1 cellular context compared by ENCODE assay signal in the genomic region with DNA sequence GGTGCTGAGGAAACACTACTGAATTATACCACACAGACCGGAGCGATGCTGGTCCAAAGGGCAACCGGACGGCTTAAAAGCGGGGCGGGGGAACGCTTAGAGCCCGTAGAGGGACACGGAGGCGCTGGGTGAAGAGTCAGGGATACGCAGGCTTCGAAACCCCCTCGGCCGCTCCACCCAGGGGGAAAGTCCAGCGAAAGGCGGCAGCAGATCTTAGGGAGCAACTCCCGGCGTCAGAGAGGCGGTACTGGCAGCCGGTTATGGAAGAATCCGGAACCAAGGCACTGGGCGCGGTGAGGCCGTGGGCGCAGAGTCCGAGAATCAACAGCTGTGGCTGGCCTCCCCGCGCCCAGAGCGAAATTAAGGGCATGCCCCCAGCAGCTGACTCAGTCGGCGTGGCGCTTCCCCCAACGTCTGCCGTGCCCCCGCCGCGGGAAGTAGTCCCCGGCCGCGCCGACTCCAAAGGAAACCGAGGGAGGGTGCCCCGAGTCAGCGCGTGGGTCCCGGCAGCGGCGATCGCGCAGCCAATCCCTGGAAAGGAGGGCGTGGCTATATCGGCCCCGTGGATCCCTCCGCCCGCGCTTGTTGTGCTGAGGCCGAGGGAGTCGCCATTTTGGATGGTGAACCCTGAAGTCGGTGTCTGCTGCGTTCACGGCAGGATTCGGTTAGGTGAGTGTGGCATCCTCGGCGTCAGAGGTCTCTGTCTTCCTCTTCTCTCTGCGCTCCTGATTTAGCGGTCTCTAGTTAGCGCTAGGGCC.
A peak's percentile ranks its signal among the peaks of the same experiment; 100 is the strongest.
TF ChIP-seq lines count a peak whose summit lies in the region.

A gene (plus strand): TSS at position 611 of the 758 bp plus-strand sequence. CDS start 20,110 bp downstream, outside the sequence.

TF ChIP-seq in HepG2, 621 proteins besides CTCF, POLR2A, EP300 and RAD21 (continued from another document and continues in another):
- TF ChIP-seq, protein P1, sequence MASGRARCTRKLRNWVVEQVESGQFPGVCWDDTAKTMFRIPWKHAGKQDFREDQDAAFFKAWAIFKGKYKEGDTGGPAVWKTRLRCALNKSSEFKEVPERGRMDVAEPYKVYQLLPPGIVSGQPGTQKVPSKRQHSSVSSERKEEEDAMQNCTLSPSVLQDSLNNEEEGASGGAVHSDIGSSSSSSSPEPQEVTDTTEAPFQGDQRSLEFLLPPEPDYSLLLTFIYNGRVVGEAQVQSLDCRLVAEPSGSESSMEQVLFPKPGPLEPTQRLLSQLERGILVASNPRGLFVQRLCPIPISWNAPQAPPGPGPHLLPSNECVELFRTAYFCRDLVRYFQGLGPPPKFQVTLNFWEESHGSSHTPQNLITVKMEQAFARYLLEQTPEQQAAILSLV (CRISPR knock-in tag; IDR thresholded peaks at IDR 0.05; ENCODE audit: borderline replicate concordance), result peak; percentile 92; the same call in 1 of the 2 replicates
- TF ChIP-seq SOX6 (IDR thresholded peaks at IDR 0.05), result no peak
- TF ChIP-seq SOX6 (CRISPR knock-in tag; IDR thresholded peaks at IDR 0.05), result peak; percentile 88
- TF ChIP-seq, protein P2, sequence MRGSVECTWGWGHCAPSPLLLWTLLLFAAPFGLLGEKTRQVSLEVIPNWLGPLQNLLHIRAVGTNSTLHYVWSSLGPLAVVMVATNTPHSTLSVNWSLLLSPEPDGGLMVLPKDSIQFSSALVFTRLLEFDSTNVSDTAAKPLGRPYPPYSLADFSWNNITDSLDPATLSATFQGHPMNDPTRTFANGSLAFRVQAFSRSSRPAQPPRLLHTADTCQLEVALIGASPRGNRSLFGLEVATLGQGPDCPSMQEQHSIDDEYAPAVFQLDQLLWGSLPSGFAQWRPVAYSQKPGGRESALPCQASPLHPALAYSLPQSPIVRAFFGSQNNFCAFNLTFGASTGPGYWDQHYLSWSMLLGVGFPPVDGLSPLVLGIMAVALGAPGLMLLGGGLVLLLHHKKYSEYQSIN (CRISPR knock-in tag; IDR thresholded peaks at IDR 0.05; ENCODE audit: borderline replicate concordance), result peak; percentile 85; the same call in 1 of the 2 replicates
- TF ChIP-seq HMGA1 (CRISPR knock-in tag; conservative IDR thresholded peaks at IDR 0.05), result no peak
- TF ChIP-seq, protein P3, sequence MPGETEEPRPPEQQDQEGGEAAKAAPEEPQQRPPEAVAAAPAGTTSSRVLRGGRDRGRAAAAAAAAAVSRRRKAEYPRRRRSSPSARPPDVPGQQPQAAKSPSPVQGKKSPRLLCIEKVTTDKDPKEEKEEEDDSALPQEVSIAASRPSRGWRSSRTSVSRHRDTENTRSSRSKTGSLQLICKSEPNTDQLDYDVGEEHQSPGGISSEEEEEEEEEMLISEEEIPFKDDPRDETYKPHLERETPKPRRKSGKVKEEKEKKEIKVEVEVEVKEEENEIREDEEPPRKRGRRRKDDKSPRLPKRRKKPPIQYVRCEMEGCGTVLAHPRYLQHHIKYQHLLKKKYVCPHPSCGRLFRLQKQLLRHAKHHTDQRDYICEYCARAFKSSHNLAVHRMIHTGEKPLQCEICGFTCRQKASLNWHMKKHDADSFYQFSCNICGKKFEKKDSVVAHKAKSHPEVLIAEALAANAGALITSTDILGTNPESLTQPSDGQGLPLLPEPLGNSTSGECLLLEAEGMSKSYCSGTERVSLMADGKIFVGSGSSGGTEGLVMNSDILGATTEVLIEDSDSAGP (CRISPR knock-in tag; IDR thresholded peaks at IDR 0.05; ENCODE audit: borderline replicate concordance), result peak; percentile 97
- peak; percentile 97 for TF ChIP-seq ZSCAN30 (CRISPR knock-in tag; IDR thresholded peaks at IDR 0.05)
- peak; percentile 92; the same call in 1 of the 2 replicates for TF ChIP-seq ZNF552 (CRISPR knock-in tag; IDR thresholded peaks at IDR 0.05; ENCODE audit: borderline replicate concordance)
- TF ChIP-seq ZNF556 (CRISPR knock-in tag; IDR thresholded peaks at IDR 0.05; ENCODE audit: borderline replicate concordance), result peak; percentile 99; the same call in 1 of the 2 replicates
- TF ChIP-seq RBM22 (optimal IDR thresholded peaks at IDR 0.05; ENCODE audit: low read length), result no peak
- TF ChIP-seq NFKB2 (CRISPR knock-in tag; IDR thresholded peaks at IDR 0.05; ENCODE audit: borderline replicate concordance), result peak; percentile 89; the same call in 1 of the 2 replicates
- TF ChIP-seq SP5 (CRISPR knock-in tag; IDR thresholded peaks at IDR 0.05; ENCODE audit: borderline replicate concordance, low read depth), result peak; percentile 66
- TF ChIP-seq, protein P4, sequence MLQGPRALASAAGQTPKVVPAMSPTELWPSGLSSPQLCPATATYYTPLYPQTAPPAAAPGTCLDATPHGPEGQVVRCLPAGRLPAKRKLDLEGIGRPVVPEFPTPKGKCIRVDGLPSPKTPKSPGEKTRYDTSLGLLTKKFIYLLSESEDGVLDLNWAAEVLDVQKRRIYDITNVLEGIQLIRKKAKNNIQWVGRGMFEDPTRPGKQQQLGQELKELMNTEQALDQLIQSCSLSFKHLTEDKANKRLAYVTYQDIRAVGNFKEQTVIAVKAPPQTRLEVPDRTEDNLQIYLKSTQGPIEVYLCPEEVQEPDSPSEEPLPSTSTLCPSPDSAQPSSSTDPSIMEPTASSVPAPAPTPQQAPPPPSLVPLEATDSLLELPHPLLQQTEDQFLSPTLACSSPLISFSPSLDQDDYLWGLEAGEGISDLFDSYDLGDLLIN (CRISPR knock-in tag; IDR thresholded peaks at IDR 0.05; ENCODE audit: borderline replicate concordance), result peak; percentile 87
- peak; percentile 92 for TF ChIP-seq MAZ (IDR thresholded peaks at IDR 0.05; ENCODE audit: borderline replicate concordance, low read depth, low read length)
- peak; percentile 100 for TF ChIP-seq MAZ (CRISPR knock-in tag; IDR thresholded peaks at IDR 0.05; ENCODE audit: low read depth)
- no peak for TF ChIP-seq NONO (IDR thresholded peaks at IDR 0.05)
- peak; percentile 97 for TF ChIP-seq NONO (CRISPR knock-in tag; conservative IDR thresholded peaks at IDR 0.05)
- peak; percentile 94 for TF ChIP-seq ZNF160 (CRISPR knock-in tag; IDR thresholded peaks at IDR 0.05)
- peak; percentile 93; the same call in 1 of the 2 replicates for TF ChIP-seq CC2D1A (CRISPR knock-in tag; IDR thresholded peaks at IDR 0.05)
- TF ChIP-seq, protein P5, sequence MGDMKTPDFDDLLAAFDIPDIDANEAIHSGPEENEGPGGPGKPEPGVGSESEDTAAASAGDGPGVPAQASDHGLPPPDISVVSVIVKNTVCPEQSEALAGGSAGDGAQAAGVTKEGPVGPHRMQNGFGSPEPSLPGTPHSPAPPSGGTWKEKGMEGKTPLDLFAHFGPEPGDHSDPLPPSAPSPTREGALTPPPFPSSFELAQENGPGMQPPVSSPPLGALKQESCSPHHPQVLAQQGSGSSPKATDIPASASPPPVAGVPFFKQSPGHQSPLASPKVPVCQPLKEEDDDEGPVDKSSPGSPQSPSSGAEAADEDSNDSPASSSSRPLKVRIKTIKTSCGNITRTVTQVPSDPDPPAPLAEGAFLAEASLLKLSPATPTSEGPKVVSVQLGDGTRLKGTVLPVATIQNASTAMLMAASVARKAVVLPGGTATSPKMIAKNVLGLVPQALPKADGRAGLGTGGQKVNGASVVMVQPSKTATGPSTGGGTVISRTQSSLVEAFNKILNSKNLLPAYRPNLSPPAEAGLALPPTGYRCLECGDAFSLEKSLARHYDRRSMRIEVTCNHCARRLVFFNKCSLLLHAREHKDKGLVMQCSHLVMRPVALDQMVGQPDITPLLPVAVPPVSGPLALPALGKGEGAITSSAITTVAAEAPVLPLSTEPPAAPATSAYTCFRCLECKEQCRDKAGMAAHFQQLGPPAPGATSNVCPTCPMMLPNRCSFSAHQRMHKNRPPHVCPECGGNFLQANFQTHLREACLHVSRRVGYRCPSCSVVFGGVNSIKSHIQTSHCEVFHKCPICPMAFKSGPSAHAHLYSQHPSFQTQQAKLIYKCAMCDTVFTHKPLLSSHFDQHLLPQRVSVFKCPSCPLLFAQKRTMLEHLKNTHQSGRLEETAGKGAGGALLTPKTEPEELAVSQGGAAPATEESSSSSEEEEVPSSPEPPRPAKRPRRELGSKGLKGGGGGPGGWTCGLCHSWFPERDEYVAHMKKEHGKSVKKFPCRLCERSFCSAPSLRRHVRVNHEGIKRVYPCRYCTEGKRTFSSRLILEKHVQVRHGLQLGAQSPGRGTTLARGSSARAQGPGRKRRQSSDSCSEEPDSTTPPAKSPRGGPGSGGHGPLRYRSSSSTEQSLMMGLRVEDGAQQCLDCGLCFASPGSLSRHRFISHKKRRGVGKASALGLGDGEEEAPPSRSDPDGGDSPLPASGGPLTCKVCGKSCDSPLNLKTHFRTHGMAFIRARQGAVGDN (CRISPR knock-in tag; IDR thresholded peaks at IDR 0.05), result peak; percentile 97
- TF ChIP-seq ZBTB38 (CRISPR knock-in tag; IDR thresholded peaks at IDR 0.05), result peak; percentile 77; the same call in 1 of the 2 replicates
- no peak; the same call in 1 of the 2 replicates for TF ChIP-seq IRX3 (CRISPR knock-in tag; IDR thresholded peaks at IDR 0.05; ENCODE audit: borderline replicate concordance, low read depth)
- TF ChIP-seq THAP11 (CRISPR knock-in tag; IDR thresholded peaks at IDR 0.05), result peak; percentile 90
- peak; percentile 92 for TF ChIP-seq HMG20B (CRISPR knock-in tag; conservative IDR thresholded peaks at IDR 0.05)
- TF ChIP-seq CEBPB (IDR thresholded peaks at IDR 0.05; ENCODE audit: borderline replicate concordance, low read depth, low read length), result peak; percentile 84
- peak; percentile 84 for TF ChIP-seq ZNF430 (CRISPR knock-in tag; IDR thresholded peaks at IDR 0.05)
- TF ChIP-seq KDM3A (CRISPR knock-in tag; IDR thresholded peaks at IDR 0.05; ENCODE audit: low read depth), result peak; percentile 92; the same call in 1 of the 2 replicates
- TF ChIP-seq SP4 (CRISPR knock-in tag; IDR thresholded peaks at IDR 0.05), result peak; percentile 100
- TF ChIP-seq ZNF24 (IDR thresholded peaks at IDR 0.05), result peak; percentile 82
- TF ChIP-seq SMAD9 (CRISPR knock-in tag; IDR thresholded peaks at IDR 0.05), result peak; percentile 93; the same call in 1 of the 2 replicates
- peak; percentile 93 for TF ChIP-seq NFYC (CRISPR knock-in tag; IDR thresholded peaks at IDR 0.05)
- TF ChIP-seq SP140L (CRISPR knock-in tag; IDR thresholded peaks at IDR 0.05; ENCODE audit: borderline replicate concordance), result peak; percentile 20; the same call in 1 of the 2 replicates
- TF ChIP-seq, protein P6, sequence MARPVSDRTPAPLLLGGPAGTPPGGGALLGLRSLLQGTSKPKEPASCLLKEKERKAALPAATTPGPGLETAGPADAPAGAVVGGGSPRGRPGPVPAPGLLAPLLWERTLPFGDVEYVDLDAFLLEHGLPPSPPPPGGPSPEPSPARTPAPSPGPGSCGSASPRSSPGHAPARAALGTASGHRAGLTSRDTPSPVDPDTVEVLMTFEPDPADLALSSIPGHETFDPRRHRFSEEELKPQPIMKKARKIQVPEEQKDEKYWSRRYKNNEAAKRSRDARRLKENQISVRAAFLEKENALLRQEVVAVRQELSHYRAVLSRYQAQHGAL (CRISPR knock-in tag; IDR thresholded peaks at IDR 0.05; ENCODE audit: not compliant biosample characterization), result peak; percentile 97
- TF ChIP-seq, protein P7, sequence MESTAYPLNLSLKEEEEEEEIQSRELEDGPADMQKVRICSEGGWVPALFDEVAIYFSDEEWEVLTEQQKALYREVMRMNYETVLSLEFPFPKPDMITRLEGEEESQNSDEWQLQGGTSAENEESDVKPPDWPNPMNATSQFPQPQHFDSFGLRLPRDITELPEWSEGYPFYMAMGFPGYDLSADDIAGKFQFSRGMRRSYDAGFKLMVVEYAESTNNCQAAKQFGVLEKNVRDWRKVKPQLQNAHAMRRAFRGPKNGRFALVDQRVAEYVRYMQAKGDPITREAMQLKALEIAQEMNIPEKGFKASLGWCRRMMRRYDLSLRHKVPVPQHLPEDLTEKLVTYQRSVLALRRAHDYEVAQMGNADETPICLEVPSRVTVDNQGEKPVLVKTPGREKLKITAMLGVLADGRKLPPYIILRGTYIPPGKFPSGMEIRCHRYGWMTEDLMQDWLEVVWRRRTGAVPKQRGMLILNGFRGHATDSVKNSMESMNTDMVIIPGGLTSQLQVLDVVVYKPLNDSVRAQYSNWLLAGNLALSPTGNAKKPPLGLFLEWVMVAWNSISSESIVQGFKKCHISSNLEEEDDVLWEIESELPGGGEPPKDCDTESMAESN (CRISPR knock-in tag; conservative IDR thresholded peaks at IDR 0.05), result peak; percentile 99
- peak; percentile 64; the same call in 1 of the 2 replicates for TF ChIP-seq JUN (CRISPR knock-in tag; IDR thresholded peaks at IDR 0.05)
- TF ChIP-seq, protein P8, sequence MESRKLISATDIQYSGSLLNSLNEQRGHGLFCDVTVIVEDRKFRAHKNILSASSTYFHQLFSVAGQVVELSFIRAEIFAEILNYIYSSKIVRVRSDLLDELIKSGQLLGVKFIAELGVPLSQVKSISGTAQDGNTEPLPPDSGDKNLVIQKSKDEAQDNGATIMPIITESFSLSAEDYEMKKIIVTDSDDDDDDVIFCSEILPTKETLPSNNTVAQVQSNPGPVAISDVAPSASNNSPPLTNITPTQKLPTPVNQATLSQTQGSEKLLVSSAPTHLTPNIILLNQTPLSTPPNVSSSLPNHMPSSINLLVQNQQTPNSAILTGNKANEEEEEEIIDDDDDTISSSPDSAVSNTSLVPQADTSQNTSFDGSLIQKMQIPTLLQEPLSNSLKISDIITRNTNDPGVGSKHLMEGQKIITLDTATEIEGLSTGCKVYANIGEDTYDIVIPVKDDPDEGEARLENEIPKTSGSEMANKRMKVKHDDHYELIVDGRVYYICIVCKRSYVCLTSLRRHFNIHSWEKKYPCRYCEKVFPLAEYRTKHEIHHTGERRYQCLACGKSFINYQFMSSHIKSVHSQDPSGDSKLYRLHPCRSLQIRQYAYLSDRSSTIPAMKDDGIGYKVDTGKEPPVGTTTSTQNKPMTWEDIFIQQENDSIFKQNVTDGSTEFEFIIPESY (CRISPR knock-in tag; IDR thresholded peaks at IDR 0.05), result peak; percentile 80
- TF ChIP-seq KDM5A (IDR thresholded peaks at IDR 0.05; ENCODE audit: borderline replicate concordance, low read length), result no peak
- peak; percentile 95 for TF ChIP-seq ZFX (CRISPR knock-in tag; IDR thresholded peaks at IDR 0.05; ENCODE audit: low read depth)
- peak; percentile 85 for TF ChIP-seq REPIN1 (CRISPR knock-in tag; IDR thresholded peaks at IDR 0.05; ENCODE audit: borderline replicate concordance, low read depth)
- peak; percentile 89 for TF ChIP-seq SRY (CRISPR knock-in tag; IDR thresholded peaks at IDR 0.05)
- TF ChIP-seq RORA (CRISPR knock-in tag; IDR thresholded peaks at IDR 0.05), result peak; percentile 92; the same call in 1 of the 2 replicates
- TF ChIP-seq HNRNPK (IDR thresholded peaks at IDR 0.05; ENCODE audit: low read depth, low read length, poor library complexity, severe bottlenecking), result peak; percentile 94
- peak; percentile 92 for TF ChIP-seq KMT2B (CRISPR knock-in tag; IDR thresholded peaks at IDR 0.05)
- peak; percentile 90 for TF ChIP-seq TCF7 (IDR thresholded peaks at IDR 0.05; ENCODE audit: low read depth)
- TF ChIP-seq, protein P9, sequence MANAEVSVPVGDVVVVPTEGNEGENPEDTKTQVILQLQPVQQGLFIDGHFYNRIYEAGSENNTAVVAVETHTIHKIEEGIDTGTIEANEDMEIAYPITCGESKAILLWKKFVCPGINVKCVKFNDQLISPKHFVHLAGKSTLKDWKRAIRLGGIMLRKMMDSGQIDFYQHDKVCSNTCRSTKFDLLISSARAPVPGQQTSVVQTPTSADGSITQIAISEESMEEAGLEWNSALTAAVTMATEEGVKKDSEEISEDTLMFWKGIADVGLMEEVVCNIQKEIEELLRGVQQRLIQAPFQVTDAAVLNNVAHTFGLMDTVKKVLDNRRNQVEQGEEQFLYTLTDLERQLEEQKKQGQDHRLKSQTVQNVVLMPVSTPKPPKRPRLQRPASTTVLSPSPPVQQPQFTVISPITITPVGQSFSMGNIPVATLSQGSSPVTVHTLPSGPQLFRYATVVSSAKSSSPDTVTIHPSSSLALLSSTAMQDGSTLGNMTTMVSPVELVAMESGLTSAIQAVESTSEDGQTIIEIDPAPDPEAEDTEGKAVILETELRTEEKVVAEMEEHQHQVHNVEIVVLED (CRISPR knock-in tag; IDR thresholded peaks at IDR 0.05; ENCODE audit: borderline replicate concordance), result peak; percentile 96
- TF ChIP-seq ZBTB3 (CRISPR knock-in tag; IDR thresholded peaks at IDR 0.05; ENCODE audit: borderline replicate concordance, low read depth), result peak; percentile 67; the same call in 1 of the 2 replicates
- peak; percentile 61; the same call in 1 of the 2 replicates for TF ChIP-seq RARG (CRISPR knock-in tag; IDR thresholded peaks at IDR 0.05; ENCODE audit: low read depth)
